Comparison of ENCODE assay signal across 8 cellular contexts in genomic region chr14:105315211-105315721, GRCh38. TPM values are rescaled to one million over a fixed set of nuclear protein-coding genes. Genes with fewer than 3 reads are reported as not detected.
DNase-seq lines count a peak whose midpoint lies in the region; ATAC-seq and TF ChIP-seq lines count a peak whose summit lies in the region.

No MANE protein-coding gene starts in this region.

- no peaks in the 10 kb centered on the region for H3K36me3 ChIP-seq in neutrophil

- no peaks in the 10 kb centered on the region for H3K9me3 ChIP-seq in neutrophil

- H3K9me3 Mint-ChIP-seq in activated T-helper 2 cell treated with anti-CD3 and anti-CD28 coated beads, Interferon-gamma antibody, Interleukin-2, Interleukin-4, amounts not matched to agents 10 μg/mL and 5 μg/mL and 100 μg/mL, durations not matched to agents 14 hours and 24 hours and 36 hours: no peaks in the 10 kb centered on the region

- peaks cover 14 to 18% of the 10 kb centered on the region in 2 experiments for H3K4me1 ChIP-seq in neutrophil (ENCODE audit: control insufficient read depth in 1 of 2, insufficient read depth in 1 of 2, low read depth in 1 of 2, low read length in 1 of 2)

- ATAC-seq in HG02678 (IDR thresholded peaks at IDR 0.05; ENCODE audit: unreplicated experiment): peak; percentile 10

- H3K27ac Mint-ChIP-seq in activated T-helper 2 cell treated with anti-CD3 and anti-CD28 coated beads, Interferon-gamma antibody, Interleukin-2, Interleukin-4, amounts not matched to agents 10 μg/mL and 5 μg/mL and 100 μg/mL, durations not matched to agents 14 hours and 24 hours and 36 hours: peak overlapping the region; percentile 63

- DNase-seq in GM12864 (ENCODE audit: low read depth) (no peak), NCI-H526 treated with DMSO at 0.1 percent for 48 hours (lab: John Stamatoyannopoulos, UW) (peak; percentile 20), fibroblast of the aortic adventitia (ENCODE audit: low read depth) (peak; percentile 36), DMS153 treated with DMSO at 0.1 percent for 48 hours (lab: John Stamatoyannopoulos, UW; ENCODE audit: unreplicated experiment) (no peak), putamen (ENCODE audit: low spot score) (no peak)
- peak; percentile 35 for DNase-seq in activated T-helper 2 cell treated with anti-CD3 and anti-CD28 coated beads, Interferon-gamma antibody, Interleukin-2, Interleukin-4, amounts not matched to agents 10 μg/mL and 5 μg/mL and 100 μg/mL, durations not matched to agents 14 hours and 24 hours and 36 hours (ENCODE audit: low spot score)

- H3K27ac ChIP-seq in neutrophil: peak overlapping the region; percentile 43

- H3K4me3 ChIP-seq in GM12864 (ENCODE audit: low read depth, low read length): peak overlapping the region; percentile 76
- H3K4me3 ChIP-seq in fibroblast of the aortic adventitia (ENCODE audit: low read depth, low read length): peak overlapping the region; percentile 82
- peak overlapping the region; percentile 55 to 59 for H3K4me3 ChIP-seq in neutrophil (ENCODE audit: low read depth in 1 of 2, low read length in 1 of 2)

- no peaks in the 10 kb centered on the region for H3K27me3 Mint-ChIP-seq in activated T-helper 2 cell treated with anti-CD3 and anti-CD28 coated beads, Interferon-gamma antibody, Interleukin-2, Interleukin-4, amounts not matched to agents 10 μg/mL and 5 μg/mL and 100 μg/mL, durations not matched to agents 14 hours and 24 hours and 36 hours (ENCODE audit: low read depth)

- H3K4me1 Mint-ChIP-seq in activated T-helper 2 cell treated with anti-CD3 and anti-CD28 coated beads, Interferon-gamma antibody, Interleukin-2, Interleukin-4, amounts not matched to agents 10 μg/mL and 5 μg/mL and 100 μg/mL, durations not matched to agents 14 hours and 24 hours and 36 hours (ENCODE audit: low read depth): peaks cover 20% of the 10 kb centered on the region

- peaks cover 2% of the 10 kb centered on the region for H3K36me3 Mint-ChIP-seq in activated T-helper 2 cell treated with anti-CD3 and anti-CD28 coated beads, Interferon-gamma antibody, Interleukin-2, Interleukin-4, amounts not matched to agents 10 μg/mL and 5 μg/mL and 100 μg/mL, durations not matched to agents 14 hours and 24 hours and 36 hours (ENCODE audit: low read depth)

- H3K27me3 ChIP-seq in neutrophil: peaks cover 32% of the 10 kb centered on the region

- intact Hi-C loops in activated T-helper 2 cell treated with anti-CD3 and anti-CD28 coated beads, Interferon-gamma antibody, Interleukin-2, Interleukin-4, amounts not matched to agents 10 μg/mL and 5 μg/mL and 100 μg/mL, durations not matched to agents 14 hours and 24 hours and 36 hours (cut with micrococcal nuclease): loop anchor here (2.0 to 5.0 kb wide), 2 partner anchors 177 to 294 kb away; partner anchors contain the start of genes CDCA4 and TEDC1

- H3K4me3 Mint-ChIP-seq in activated T-helper 2 cell treated with anti-CD3 and anti-CD28 coated beads, Interferon-gamma antibody, Interleukin-2, Interleukin-4, amounts not matched to agents 10 μg/mL and 5 μg/mL and 100 μg/mL, durations not matched to agents 14 hours and 24 hours and 36 hours (ENCODE audit: low read depth): peak overlapping the region; percentile 88

- TF ChIP-seq CTCF in GM12864 (IDR thresholded peaks at IDR 0.05; ENCODE audit: low read depth, low read length, missing control alignments) (no peak), fibroblast of the aortic adventitia (IDR thresholded peaks at IDR 0.05; ENCODE audit: insufficient read depth, low read length) (no peak), neutrophil (IDR thresholded peaks at IDR 0.05) (no peak)

RNA-seq across cellular contexts. Expression of gene PACS2, which starts 0.7 kb away (rescaled TPM):
- total RNA-seq in activated T-helper 2 cell treated with anti-CD3 and anti-CD28 coated beads, Interferon-gamma antibody, Interleukin-2, Interleukin-4, amounts not matched to agents 10 μg/mL and 5 μg/mL and 100 μg/mL, durations not matched to agents 14 hours and 24 hours and 36 hours: 35.2 and 36.8 TPM in 2 replicates
- total RNA-seq in fibroblast of the aortic adventitia (ENCODE audit: low replicate concordance): 41.5 and 48.6 TPM in 2 replicates

RNA-seq across cellular contexts. Expression of gene BRF1, which starts 14.5 kb away (rescaled TPM):
- 44.0 TPM in 2 replicates for total RNA-seq in activated T-helper 2 cell treated with anti-CD3 and anti-CD28 coated beads, Interferon-gamma antibody, Interleukin-2, Interleukin-4, amounts not matched to agents 10 μg/mL and 5 μg/mL and 100 μg/mL, durations not matched to agents 14 hours and 24 hours and 36 hours
- total RNA-seq in fibroblast of the aortic adventitia (ENCODE audit: low replicate concordance): 28.8 and 49.4 TPM in 2 replicates

Comparison
In these comparisons a context has a peak if more than half of its experiments do, and no peak if none do; other contexts are left out.
1. DNase-seq: peak in NCI-H526 treated with DMSO at 0.1 percent for 48 hours (single experiment), activated T-helper 2 cell treated with anti-CD3 and anti-CD28 coated beads, Interferon-gamma antibody, Interleukin-2, Interleukin-4, amounts not matched to agents 10 μg/mL and 5 μg/mL and 100 μg/mL, durations not matched to agents 14 hours and 24 hours and 36 hours (single experiment) and fibroblast of the aortic adventitia (single experiment); none in GM12864 (single experiment), DMS153 treated with DMSO at 0.1 percent for 48 hours (single experiment) and putamen (single experiment).
2. Peak in every context shown above with its lines, with median percentiles within 50 percentile points of each other: H3K4me3 ChIP-seq.